12 cellular contexts compared by ENCODE assay signal in the genomic region with DNA sequence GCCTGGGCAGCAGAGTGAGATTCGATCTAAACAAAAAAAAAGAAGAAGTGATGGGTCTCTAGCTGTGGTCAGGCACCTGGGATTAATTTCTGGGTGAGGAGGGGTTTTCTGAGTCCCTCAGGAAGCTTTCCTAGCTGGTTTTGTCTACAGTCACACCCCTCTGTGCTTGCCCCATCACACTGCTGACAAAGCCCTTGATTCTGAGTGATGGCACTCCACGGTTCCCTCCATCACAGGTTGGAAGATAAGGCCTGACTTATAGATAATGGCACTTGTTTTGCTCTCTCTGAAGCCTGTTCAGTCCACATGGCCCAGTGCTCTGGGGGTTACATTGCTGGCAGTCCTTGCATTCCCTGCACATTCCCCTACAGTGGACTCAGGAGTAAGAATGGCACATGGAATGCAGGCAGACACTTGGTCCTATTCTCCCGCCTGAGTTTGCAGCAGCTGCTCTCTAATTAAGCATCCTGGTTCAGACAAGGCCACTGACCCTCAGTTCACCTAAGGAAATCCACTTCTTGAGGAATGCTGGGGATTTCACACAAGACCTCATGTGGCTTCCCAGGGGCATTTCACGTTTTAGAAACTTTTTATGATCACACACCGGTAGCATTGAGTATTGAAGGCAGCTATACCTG.
DNase-seq lines count a peak whose midpoint lies in the region; ATAC-seq and TF ChIP-seq lines count a peak whose summit lies in the region.
"Had no signal": no experiment of that assay in that cellular context is flagged by ENCODE, and none has a peak within 500 bp of the region (broad histone marks: within the 10 kb centered on the region; RNA-seq: fewer than 3 reads in every experiment).

No MANE protein-coding gene starts in this region.

- H3K36me3 ChIP-seq in adipocyte (ENCODE audit: control insufficient read depth, insufficient read depth, low read length, severe bottlenecking) (no peaks in the 10 kb centered on the region), heart left ventricle (no peaks in the 10 kb centered on the region)

- no peak overlapping the region for H3K27ac ChIP-seq in heart left ventricle
- H3K27ac ChIP-seq: foreskin keratinocyte had no signal

- TF ChIP-seq POLR2A in heart left ventricle (IDR thresholded peaks at IDR 0.05): no peak

- H3K27me3 ChIP-seq in adipocyte (replicated peaks; ENCODE audit: control insufficient read depth, insufficient read depth, low read length) (peaks cover 11% of the 10 kb centered on the region), heart left ventricle (no peaks in the 10 kb centered on the region)
- H3K27me3 ChIP-seq: foreskin keratinocyte had no signal

- peak; percentile 92 for DNase-seq in EH (ENCODE audit: low read depth)
- DNase-seq in adipocyte (ENCODE audit: low read depth): peak; percentile 69
- DNase-seq in heart left ventricle: peak in 3 of 5 donors; percentile 21 to 26 (median 26)
- peak; percentile 76 for DNase-seq in osteocyte (ENCODE audit: extremely low spot score, unreplicated experiment)
- no peak for DNase-seq in COR-L47 (lab: John Stamatoyannopoulos, UW)
- no peak for DNase-seq in NCI-H510A (lab: John Stamatoyannopoulos, UW)
- no peak for DNase-seq in HUDEP-2 (lab: John Stamatoyannopoulos, UW; ENCODE audit: unreplicated experiment in 76 of 76)
- DNase-seq: activated T-cell treated with anti-CD3 and anti-CD28 coated beads for 4 hours; CD8-positive, alpha-beta T cell; foreskin keratinocyte; naive B cell had no signal

- no peaks in the 10 kb centered on the region for H3K9me3 Mint-ChIP-seq in osteocyte (ENCODE audit: unreplicated experiment)
- H3K9me3 Mint-ChIP-seq: CD8-positive, alpha-beta T cell had no signal

- H3K4me3 Mint-ChIP-seq in osteocyte (ENCODE audit: unreplicated experiment): no peak overlapping the region
- H3K4me3 Mint-ChIP-seq: CD8-positive, alpha-beta T cell; naive B cell had no signal

- H3K4me3 ChIP-seq in adipocyte (ENCODE audit: low read length) (no peak overlapping the region), heart left ventricle (no peak overlapping the region)

- intact Hi-C loops in heart left ventricle (cut with DNase I): no loop called here

- TF ChIP-seq CTCF in heart left ventricle (IDR thresholded peaks at IDR 0.05) (no peak), osteocyte (IDR thresholded peaks at IDR 0.05) (no peak)

- H3K9me3 ChIP-seq in adipocyte (ENCODE audit: control insufficient read depth, low read length) (no peaks in the 10 kb centered on the region), heart left ventricle (no peaks in the 10 kb centered on the region)

- ATAC-seq in heart left ventricle: peak; percentile 38 to 93 (median 60)
- no peak for ATAC-seq in GM21529 (IDR thresholded peaks at IDR 0.05; ENCODE audit: unreplicated experiment)
- ATAC-seq: CD8-positive, alpha-beta T cell; foreskin keratinocyte had no signal

- no peak overlapping the region for H3K9ac ChIP-seq in adipocyte (ENCODE audit: low read length)

- H3K27me3 Mint-ChIP-seq in osteocyte (ENCODE audit: unreplicated experiment): no peaks in the 10 kb centered on the region
- H3K27me3 Mint-ChIP-seq: naive B cell had no signal

- WGBS in heart left ventricle, 4 donors: 28 to 40% (median 38%) methylated on average over 5 of the region's 5 CpGs

- no peaks in the 10 kb centered on the region for H3K36me3 Mint-ChIP-seq in osteocyte (ENCODE audit: unreplicated experiment)
- H3K36me3 Mint-ChIP-seq: CD8-positive, alpha-beta T cell; naive B cell had no signal

- H3K27ac Mint-ChIP-seq in osteocyte (ENCODE audit: unreplicated experiment): peak overlapping the region; percentile 44
- H3K27ac Mint-ChIP-seq: CD8-positive, alpha-beta T cell; naive B cell had no signal

- H3K4me1 Mint-ChIP-seq in osteocyte (ENCODE audit: unreplicated experiment): peaks cover 27% of the 10 kb centered on the region
- H3K4me1 Mint-ChIP-seq: naive B cell had no signal

- H3K4me1 ChIP-seq in adipocyte (ENCODE audit: control insufficient read depth, insufficient read depth, low read length) (peaks cover 17% of the 10 kb centered on the region), heart left ventricle (peaks cover 0 to 18% (median 5%) of the 10 kb centered on the region in 12 donors)
- H3K4me1 ChIP-seq: foreskin keratinocyte had no signal

Comparison
In these comparisons a context has a peak if more than half of its experiments do, and no peak if none do; other contexts are left out.
1. DNase-seq: peak in EH (single experiment), adipocyte (single experiment), heart left ventricle (3 of 5) and osteocyte (single experiment); none in COR-L47 (single experiment), NCI-H510A (single experiment) and HUDEP-2 (0 of 76).